13 cellular contexts compared by ENCODE assay signal in the genomic region with DNA sequence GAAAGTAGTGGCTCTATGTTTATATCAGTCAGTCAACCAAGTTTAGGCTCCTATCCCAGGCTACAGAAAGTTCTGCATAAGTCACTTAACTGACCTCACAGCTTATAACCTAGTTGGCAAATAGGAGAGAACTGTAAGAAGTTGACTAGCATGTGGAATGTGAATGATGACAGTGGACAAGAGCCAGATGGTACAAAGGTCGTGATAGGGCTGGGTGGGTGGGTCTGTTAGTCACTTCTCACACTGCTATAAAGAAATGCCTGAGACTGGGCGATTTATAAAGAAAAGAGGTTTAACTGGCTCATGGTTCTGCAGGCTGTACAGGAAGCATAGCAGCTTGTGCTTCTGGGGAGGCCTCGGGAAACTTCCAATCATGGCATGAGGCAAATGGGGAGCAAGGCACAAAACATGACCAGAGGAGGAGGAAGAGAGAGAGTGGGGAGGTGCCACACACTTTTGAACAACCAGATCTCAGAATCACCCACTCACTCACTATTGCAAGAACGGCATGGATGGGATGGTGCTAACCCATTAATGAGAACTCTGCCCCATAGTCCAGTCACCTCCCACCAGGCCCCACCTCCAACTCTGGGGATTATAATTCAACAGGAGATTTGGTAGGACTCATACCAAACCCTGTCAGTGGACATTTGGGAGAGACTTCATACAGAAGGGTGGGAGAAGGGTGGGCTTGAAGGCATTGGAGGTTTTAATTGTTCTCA.
DNase-seq lines count a peak whose midpoint lies in the region; ATAC-seq and TF ChIP-seq lines count a peak whose summit lies in the region.
"Had no signal": no experiment of that assay in that cellular context is flagged by ENCODE, and none has a peak within 500 bp of the region (broad histone marks: within the 10 kb centered on the region; RNA-seq: fewer than 3 reads in every experiment).

No MANE protein-coding gene starts in this region.

- H4K20me1 ChIP-seq in PC-9 (ENCODE audit: insufficient read depth), result no peaks in the 10 kb centered on the region

- H3K4me2 ChIP-seq in PC-9, result peak overlapping the region; percentile 33

- H3K9me3 Mint-ChIP-seq in mesothelial cell of epicardium, result no peaks in the 10 kb centered on the region

- H3K27me3 Mint-ChIP-seq in mesothelial cell of epicardium (ENCODE audit: low read depth), result no peaks in the 10 kb centered on the region

- CTCF ChIA-PET in PC-9 (lab: Charles Lee), result interaction anchor here (0.6 kb wide), 1 partner anchor 241 kb away, joined by 7 read pairs; no protein-coding TSS in a partner anchor

- no peaks in the 10 kb centered on the region for H3K36me3 Mint-ChIP-seq in mesothelial cell of epicardium

- H3K9me3 ChIP-seq in PC-9 (ENCODE audit: insufficient read depth, low read depth), result no peaks in the 10 kb centered on the region
- H3K9me3 ChIP-seq: vagina had no signal

- no peaks in the 10 kb centered on the region for H3K79me2 ChIP-seq in PC-9 (ENCODE audit: low read depth)

- peak overlapping the region; percentile 45 for H3K27ac ChIP-seq in PC-9
- H3K27ac ChIP-seq: vagina had no signal

- intact Hi-C loops in PC-9 (cut with micrococcal nuclease; ENCODE audit: unreplicated experiment), result no loop called here

- H3K27me3 ChIP-seq in PC-9 (ENCODE audit: insufficient read depth, low read depth), result no peaks in the 10 kb centered on the region
- H3K27me3 ChIP-seq: vagina had no signal

- peak; percentile 90 for ATAC-seq in esophagus mucosa

- no peak overlapping the region for H3K4me3 ChIP-seq in PC-9
- H3K4me3 ChIP-seq: vagina had no signal

- peaks cover 22% of the 10 kb centered on the region for H3F3A ChIP-seq in PC-9 (ENCODE audit: insufficient read depth, low read depth)

- TF ChIP-seq CTCF in PC-9 (conservative IDR thresholded peaks at IDR 0.05) (no peak), mesothelial cell of epicardium (IDR thresholded peaks at IDR 0.05; ENCODE audit: unreplicated experiment) (no peak)

- H3K4me1 ChIP-seq in PC-9 (replicated peaks; ENCODE audit: insufficient read depth), result peaks cover 57% of the 10 kb centered on the region

- peak overlapping the region; percentile 65 for H3K27ac Mint-ChIP-seq in mesothelial cell of epicardium

- no peaks in the 10 kb centered on the region for H3K36me3 ChIP-seq in PC-9 (ENCODE audit: low read depth)
- H3K36me3 ChIP-seq: vagina had no signal

- peaks cover 42% of the 10 kb centered on the region for H3K4me1 Mint-ChIP-seq in mesothelial cell of epicardium

- no peak overlapping the region for H2AFZ ChIP-seq in PC-9

- H3K9me2 ChIP-seq in PC-9 (ENCODE audit: insufficient read depth), result no peaks in the 10 kb centered on the region

- no peak overlapping the region for H3K4me3 Mint-ChIP-seq in mesothelial cell of epicardium

- POLR2A ChIA-PET in PC-9 (lab: Charles Lee; ENCODE audit: unreplicated experiment), result no interaction called here

- DNase-seq in AG08396 (ENCODE audit: low spot score) (peak; percentile 60), PC-9 (peak; percentile 29 to 82), mesothelial cell of epicardium (ENCODE audit: low spot score in 2 of 2, unreplicated experiment in 2 of 2) (no peak), NCI-H446 (lab: John Stamatoyannopoulos, UW) (no peak), dedifferentiated amniotic fluid mesenchymal stem cell (ENCODE audit: extremely low spot score) (no peak), DMS79 treated with DMSO at 0.1 percent for 48 hours (lab: John Stamatoyannopoulos, UW) (no peak), HUDEP-2 (lab: John Stamatoyannopoulos, UW; ENCODE audit: unreplicated experiment in 76 of 76) (no peak)
- DNase-seq: activated T-cell treated with anti-CD3 and anti-CD28 coated beads for 4 hours, C1 segment of cervical spinal cord, caudate nucleus, NCI-H774 had no signal

- BruUV-seq in PC-9 (replicated peaks; lab: Mats Ljungman, UMichigan), result no TSS peak

Comparison
In these comparisons a context has a peak if more than half of its experiments do, and no peak if none do; other contexts are left out.
1. DNase-seq: peak in AG08396 (single experiment) and PC-9 (2 of 2); none in mesothelial cell of epicardium (0 of 2), NCI-H446 (0 of 2), dedifferentiated amniotic fluid mesenchymal stem cell (single experiment), DMS79 treated with DMSO at 0.1 percent for 48 hours (single experiment) and HUDEP-2 (0 of 76).